17 cellular contexts compared by ENCODE assay signal in the genomic region with DNA sequence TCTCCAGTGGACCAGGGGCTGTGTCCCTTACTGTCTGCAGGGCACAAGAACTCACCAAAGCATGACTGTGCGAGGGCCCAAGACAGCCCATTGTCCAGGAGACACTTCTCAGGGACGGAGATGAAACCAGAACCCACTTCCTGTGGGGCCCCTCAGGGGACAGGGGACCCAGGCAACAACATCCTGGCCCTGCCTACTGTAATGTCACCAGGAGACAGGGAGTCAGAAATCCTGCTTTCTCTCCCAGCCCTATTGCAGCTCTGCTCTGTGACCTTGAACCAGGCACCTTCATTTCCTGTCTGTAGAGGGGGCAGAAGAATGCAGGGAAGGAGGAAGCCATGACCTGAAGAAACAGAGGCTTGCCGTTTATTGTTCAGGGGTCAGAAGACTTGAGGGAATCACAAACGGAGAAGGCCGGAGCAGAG.
DNase-seq lines count a peak whose midpoint lies in the region; ATAC-seq lines count a peak whose summit lies in the region.
"Had no signal": no experiment of that assay in that cellular context is flagged by ENCODE, and none has a peak within 500 bp of the region (broad histone marks: within the 10 kb centered on the region; RNA-seq: fewer than 3 reads in every experiment).

No MANE protein-coding gene starts in this region.

- peaks cover 0 to 21% (median 6%) of the 10 kb centered on the region in 4 donors for H3K4me1 Mint-ChIP-seq in CD4-positive, CD25-positive, alpha-beta regulatory T cell
- H3K4me1 Mint-ChIP-seq in activated T-helper 17 cell treated with anti-CD3 and anti-CD28 coated beads, Interleukin-2, amount 50 U/mL, for 72 hours = peaks cover 7% of the 10 kb centered on the region

- no peak overlapping the region for H3K4me3 Mint-ChIP-seq in CD4-positive, CD25-positive, alpha-beta regulatory T cell
- H3K4me3 Mint-ChIP-seq in activated T-helper 17 cell treated with anti-CD3 and anti-CD28 coated beads, Interleukin-2, amount 50 U/mL, for 72 hours = no peak overlapping the region
- H3K4me3 Mint-ChIP-seq: B cell, HFFc6, T-helper 17 cell had no signal

- no peak overlapping the region for H3K27ac ChIP-seq in CD4-positive, CD25-positive, alpha-beta regulatory T cell (ENCODE audit: insufficient read depth, low read length, poor library complexity, severe bottlenecking)
- H3K27ac ChIP-seq: Peyer's patch, sigmoid colon had no signal

- H3K36me3 Mint-ChIP-seq in CD4-positive, CD25-positive, alpha-beta regulatory T cell = no peaks in the 10 kb centered on the region
- no peaks in the 10 kb centered on the region for H3K36me3 Mint-ChIP-seq in activated T-helper 17 cell treated with anti-CD3 and anti-CD28 coated beads, Interleukin-2, amount 50 U/mL, for 72 hours (ENCODE audit: low read depth)
- H3K36me3 Mint-ChIP-seq: naive thymus-derived CD8-positive, alpha-beta T cell had no signal

- ATAC-seq in CD4-positive, CD25-positive, alpha-beta regulatory T cell (ENCODE audit: low read depth in 2 of 2) = peak in 1 of 2 donors; percentile 11
- ATAC-seq in GM18511 (IDR thresholded peaks at IDR 0.05; ENCODE audit: unreplicated experiment) (peak; percentile 63), HG03378 (IDR thresholded peaks at IDR 0.05; ENCODE audit: unreplicated experiment) (peak; percentile 53)
- ATAC-seq in activated T-helper 17 cell treated with anti-CD3 and anti-CD28 coated beads, Interleukin-2, amount 50 U/mL, for 72 hours (replicated peaks) = no peak
- ATAC-seq: T-helper 17 cell had no signal

- no peaks in the 10 kb centered on the region for H3K9me3 ChIP-seq in CD4-positive, CD25-positive, alpha-beta regulatory T cell (ENCODE audit: control insufficient read depth in 2 of 2, low read length in 2 of 2)
- H3K9me3 ChIP-seq: Peyer's patch, sigmoid colon had no signal

- no peak overlapping the region for H3K4me3 ChIP-seq in CD4-positive, CD25-positive, alpha-beta regulatory T cell (ENCODE audit: low read depth, low read length)
- H3K4me3 ChIP-seq in H7 (ENCODE audit: insufficient read depth, low read depth, low read length) = no peak overlapping the region
- H3K4me3 ChIP-seq: Peyer's patch, sigmoid colon had no signal

- peak overlapping the region in 2 of 3 donors; percentile 11 to 34 for H3K27ac Mint-ChIP-seq in CD4-positive, CD25-positive, alpha-beta regulatory T cell
- H3K27ac Mint-ChIP-seq in activated T-helper 17 cell treated with anti-CD3 and anti-CD28 coated beads, Interleukin-2, amount 50 U/mL, for 72 hours = peak overlapping the region; percentile 69
- H3K27ac Mint-ChIP-seq: HFFc6 had no signal

- DNase-seq in CD4-positive, CD25-positive, alpha-beta regulatory T cell = peak in 1 of 3 donors; percentile 17
- DNase-seq in H7 = no peak
- no peak for DNase-seq in stimulated activated naive CD4-positive, alpha-beta T cell (lab: John Stamatoyannopoulos, UW)
- no peak for DNase-seq in H4 (ENCODE audit: low spot score)
- no peak for DNase-seq in NCI-H2227 (lab: John Stamatoyannopoulos, UW; ENCODE audit: unreplicated experiment)
- DNase-seq: EL; HFFc6; naive thymus-derived CD8-positive, alpha-beta T cell; NCI-H1436 treated with DMSO at 0.1 percent for 48 hours; NCI-H510A; Peyer's patch; sigmoid colon; T-helper 17 cell had no signal

- H3K27me3 Mint-ChIP-seq in CD4-positive, CD25-positive, alpha-beta regulatory T cell = peaks cover 6% of the 10 kb centered on the region
- H3K27me3 Mint-ChIP-seq in activated T-helper 17 cell treated with anti-CD3 and anti-CD28 coated beads, Interleukin-2, amount 50 U/mL, for 72 hours = peaks cover 4% of the 10 kb centered on the region
- H3K27me3 Mint-ChIP-seq: B cell had no signal

- H3K4me1 ChIP-seq in CD4-positive, CD25-positive, alpha-beta regulatory T cell (ENCODE audit: control insufficient read depth, insufficient read depth, low read length, poor library complexity, severe bottlenecking) = no peaks in the 10 kb centered on the region
- H3K4me1 ChIP-seq: Peyer's patch had no signal

- no peaks in the 10 kb centered on the region for H3K27me3 ChIP-seq in CD4-positive, CD25-positive, alpha-beta regulatory T cell (ENCODE audit: control insufficient read depth, insufficient read depth, low read length)
- H3K27me3 ChIP-seq in H7 (ENCODE audit: control insufficient read depth, insufficient read depth, low read length) = no peaks in the 10 kb centered on the region
- H3K27me3 ChIP-seq: Peyer's patch, sigmoid colon had no signal

- H3K36me3 ChIP-seq in CD4-positive, CD25-positive, alpha-beta regulatory T cell (ENCODE audit: control insufficient read depth, insufficient read depth, low read length) = no peaks in the 10 kb centered on the region
- no peaks in the 10 kb centered on the region for H3K36me3 ChIP-seq in H7 (replicated peaks; ENCODE audit: control insufficient read depth, insufficient read depth, low read length)
- H3K36me3 ChIP-seq: Peyer's patch, sigmoid colon had no signal

- H3K9me3 Mint-ChIP-seq in CD4-positive, CD25-positive, alpha-beta regulatory T cell = no peaks in the 10 kb centered on the region
- H3K9me3 Mint-ChIP-seq in activated T-helper 17 cell treated with anti-CD3 and anti-CD28 coated beads, Interleukin-2, amount 50 U/mL, for 72 hours = no peaks in the 10 kb centered on the region
- H3K9me3 Mint-ChIP-seq: HFFc6; naive thymus-derived CD8-positive, alpha-beta T cell had no signal
